ENCODE assay signal across 7 cellular contexts in genomic region chr10:124739996-124740373, GRCh38. TPM values are rescaled to one million over a fixed set of nuclear protein-coding genes. Genes with fewer than 3 reads are reported as not detected.
A peak's percentile ranks its signal among the peaks of the same experiment; 100 is the strongest.
DNase-seq lines count a peak whose midpoint lies in the region; FAIRE-seq and TF ChIP-seq lines count a peak whose summit lies in the region.

No MANE protein-coding gene starts in this region.

- no peaks in the 10 kb centered on the region for H3K9me2 ChIP-seq in Karpas-422 (replicated peaks; ENCODE audit: insufficient read depth, low read length)

- H3K9me3 ChIP-seq in Karpas-422 (ENCODE audit: low read length): no peaks in the 10 kb centered on the region
- no peaks in the 10 kb centered on the region for H3K9me3 ChIP-seq in keratinocyte (ENCODE audit: control insufficient read depth, low read depth, low read length)
- no peaks in the 10 kb centered on the region for H3K9me3 ChIP-seq in subcutaneous abdominal adipose tissue (ENCODE audit: control insufficient read depth in 5 of 5, low read length in 5 of 5)

- TF ChIP-seq CTCF in keratinocyte (optimal IDR thresholded peaks at IDR 0.05 in 1 of 3, IDR thresholded peaks at IDR 0.05 in 1 of 3, conservative IDR thresholded peaks at IDR 0.05 in 1 of 3; ENCODE audit: extremely low read depth in 1 of 3, insufficient read depth in 2 of 3, low read length in 3 of 3): no peak

- H3K4me1 ChIP-seq in Karpas-422 (ENCODE audit: low read length) (peaks cover 80% of the 10 kb centered on the region), keratinocyte (ENCODE audit: control insufficient read depth, extremely low read depth, insufficient read depth, low read length) (peaks cover 69% of the 10 kb centered on the region), subcutaneous abdominal adipose tissue (ENCODE audit: control insufficient read depth in 5 of 5, insufficient read depth in 5 of 5, low read length in 5 of 5) (peaks cover 38 to 90% (median 84%) of the 10 kb centered on the region in 5 donors)

- H3K9ac ChIP-seq in Karpas-422 (ENCODE audit: low read length) (peak overlapping the region; percentile 96), keratinocyte (ENCODE audit: control insufficient read depth, extremely low read depth, insufficient read depth, low read length) (peak overlapping the region; percentile 83), subcutaneous abdominal adipose tissue (ENCODE audit: low read length in 5 of 5) (peak overlapping the region; percentile 1 to 61 (median 13))

- peaks cover 90% of the 10 kb centered on the region for H3K79me2 ChIP-seq in Karpas-422 (ENCODE audit: low read length)
- H3K79me2 ChIP-seq in keratinocyte (ENCODE audit: control insufficient read depth, insufficient read depth, low read length): peaks cover 62% of the 10 kb centered on the region

- DNase-seq in Karpas-422: no peak
- peak; percentile 71 for DNase-seq in amniotic epithelial cell (ENCODE audit: low read depth)
- no peak for DNase-seq in keratinocyte (ENCODE audit: low read depth, low spot score)
- DNase-seq in dermis blood vessel endothelial cell: no peak
- no peak for DNase-seq in cortex of kidney (lab: John Stamatoyannopoulos, UW)
- DNase-seq in activated CD4-positive, alpha-beta T cell treated with anti-CD3 and anti-CD28 coated beads, Interleukin-2, amount 50 U/mL, for 48 hours: no peak

- no peak for FAIRE-seq in keratinocyte (lab: Jason Lieb, UNC)

- 0 out of 2 replicates have a peak, but pooled peaks cover 3% of the 10 kb centered on the region for H3K36me3 ChIP-seq in Karpas-422 (ENCODE audit: insufficient read depth, low read length)
- no peaks in the 10 kb centered on the region for H3K36me3 ChIP-seq in keratinocyte (ENCODE audit: control insufficient read depth in 2 of 2, extremely low read depth in 1 of 2, insufficient read depth in 2 of 2, low read length in 2 of 2)
- H3K36me3 ChIP-seq in subcutaneous abdominal adipose tissue (ENCODE audit: control insufficient read depth in 5 of 5, insufficient read depth in 5 of 5, low read length in 5 of 5): no peaks in the 10 kb centered on the region

- H3K4me3 ChIP-seq in Karpas-422 (ENCODE audit: low read length) (peak overlapping the region; percentile 93), keratinocyte (ENCODE audit: control insufficient read depth in 2 of 3, extremely low read depth in 1 of 3, insufficient read depth in 2 of 3, low read depth in 1 of 3, low read length in 3 of 3) (peak overlapping the region in 2 of 3 experiments; percentile 77 to 90), subcutaneous abdominal adipose tissue (ENCODE audit: low read depth in 1 of 5, low read length in 5 of 5) (peak overlapping the region in 2 of 5 donors; percentile 24 to 53)

- H3K4me2 ChIP-seq in Karpas-422 (ENCODE audit: low read depth, low read length, poor library complexity, severe bottlenecking): peak overlapping the region; percentile 75
- H3K4me2 ChIP-seq in keratinocyte (ENCODE audit: control insufficient read depth, extremely low read depth, insufficient read depth, low read depth, low read length): peak overlapping the region; percentile 98

- peak overlapping the region; percentile 95 for H3K27ac ChIP-seq in Karpas-422 (ENCODE audit: low read length)
- peak overlapping the region; percentile 87 for H3K27ac ChIP-seq in keratinocyte (ENCODE audit: control insufficient read depth, insufficient read depth, low read length)
- peak overlapping the region; percentile 90 for H3K27ac ChIP-seq in subcutaneous abdominal adipose tissue (ENCODE audit: low read depth, low read length)

- peaks cover 2% of the 10 kb centered on the region for H3K9me1 ChIP-seq in keratinocyte (ENCODE audit: control insufficient read depth, extremely low read depth, insufficient read depth, low read length)

- H4K20me1 ChIP-seq in Karpas-422 (ENCODE audit: insufficient read depth, low read depth, low read length) (peaks cover 16% of the 10 kb centered on the region; the same call in 1 of the 2 replicates), keratinocyte (ENCODE audit: control insufficient read depth, extremely low read depth, insufficient read depth, low read length) (no peaks in the 10 kb centered on the region)

- H2AFZ ChIP-seq in Karpas-422 (ENCODE audit: low read length) (no peak overlapping the region), keratinocyte (ENCODE audit: control insufficient read depth, low read length) (no peak overlapping the region)

- dilution Hi-C loops in keratinocyte (cut with MboI; ENCODE audit: extremely low pct_ligation_motif_present, low sequenced_read_pairs): no loop called here

- H3K27me3 ChIP-seq in Karpas-422 (ENCODE audit: low read length) (no peaks in the 10 kb centered on the region), keratinocyte (ENCODE audit: control insufficient read depth, extremely low read depth, insufficient read depth, low read length) (no peaks in the 10 kb centered on the region), subcutaneous abdominal adipose tissue (ENCODE audit: control insufficient read depth in 5 of 5, insufficient read depth in 4 of 5, low read length in 5 of 5) (no peaks in the 10 kb centered on the region)

RNA-seq across cellular contexts. Expression of gene FAM53B, which starts 4.2 kb away (rescaled TPM):
- total RNA-seq in Karpas-422 (2014; rRNA removed; shearing (Covaris generic); ENCODE audit: low replicate concordance): 72.5 and 148 TPM in 2 replicates
- 8.6 to 13.2 TPM (median 9.0 TPM) in 3 replicates for polyA plus RNA-seq in keratinocyte
- 4.1 TPM for polyA plus RNA-seq in keratinocyte (2011; ENCODE audit: low read depth)
- polyA plus RNA-seq in keratinocyte (2011; cell fraction: cytosol; rRNA removed): 5.6 and 8.3 TPM in 2 replicates
- 12.2 and 14.8 TPM in 2 replicates for polyA plus RNA-seq in keratinocyte (2011; cell fraction: nucleus; rRNA removed)
- polyA plus RNA-seq in keratinocyte (2012; ENCODE audit: low replicate concordance): 9.6 and 13.6 TPM in 2 replicates
- 24.9 to 47.9 TPM (median 32.6 TPM) in 3 replicates for polyA minus RNA-seq in keratinocyte
- polyA minus RNA-seq in keratinocyte (2011; cell fraction: cytosol; rRNA and poly(A)+ RNA removed): 32.8 TPM
- polyA minus RNA-seq in keratinocyte (2011; cell fraction: nucleus; rRNA and poly(A)+ RNA removed): 23.2 and 32.0 TPM in 2 replicates
- total RNA-seq in dermis blood vessel endothelial cell: 30.5 and 36.5 TPM in 2 replicates

RNA-seq across cellular contexts. Expression of gene EEF1AKMT2, which starts 51.7 kb away (rescaled TPM):
- 24.9 and 38.3 TPM in 2 replicates for total RNA-seq in Karpas-422 (2014; rRNA removed; shearing (Covaris generic); ENCODE audit: low replicate concordance)
- polyA plus RNA-seq in keratinocyte: 10.5 to 19.1 TPM (median 12.3 TPM) in 3 replicates
- 6.3 TPM for polyA plus RNA-seq in keratinocyte (2011; ENCODE audit: low read depth)
- 9.4 and 17.5 TPM in 2 replicates for polyA plus RNA-seq in keratinocyte (2011; cell fraction: cytosol; rRNA removed)
- polyA plus RNA-seq in keratinocyte (2011; cell fraction: nucleus; rRNA removed): 10.0 and 16.0 TPM in 2 replicates
- 8.4 and 13.2 TPM in 2 replicates for polyA plus RNA-seq in keratinocyte (2012; ENCODE audit: low replicate concordance)
- 1.2 to 17.1 TPM (median 7.4 TPM) in 3 replicates for polyA minus RNA-seq in keratinocyte
- 17.6 TPM for polyA minus RNA-seq in keratinocyte (2011; cell fraction: cytosol; rRNA and poly(A)+ RNA removed)
- 8.1 and 13.6 TPM in 2 replicates for polyA minus RNA-seq in keratinocyte (2011; cell fraction: nucleus; rRNA and poly(A)+ RNA removed)
- total RNA-seq in dermis blood vessel endothelial cell: 10.4 and 20.9 TPM in 2 replicates

Comparison
In these comparisons a context has a peak if more than half of its experiments do, and no peak if none do; other contexts are left out.
1. H3K9ac ChIP-seq: peak in every context shown above with its lines; median percentile 96 in Karpas-422; 83 in keratinocyte; 13 in subcutaneous abdominal adipose tissue.